Comparison of ENCODE assay signal across 7 cellular contexts in genomic region chr20:63697357-63697867, GRCh38. TPM values are rescaled to one million over a fixed set of nuclear protein-coding genes. Genes with fewer than 3 reads are reported as not detected.
DNase-seq lines count a peak whose midpoint lies in the region; ATAC-seq and TF ChIP-seq lines count a peak whose summit lies in the region.
"Had no signal": no experiment of that assay in that cellular context is flagged by ENCODE, and none has a peak within 500 bp of the region (broad histone marks: within the 10 kb centered on the region; RNA-seq: fewer than 3 reads in every experiment).

No MANE protein-coding gene starts in this region.

- H3K4me1 ChIP-seq in ES-I3 (ENCODE audit: insufficient read depth, low read length) (peaks cover 20% of the 10 kb centered on the region; the same call in 1 of the 2 replicates), adrenal gland (replicated peaks in 1 of 2) (peaks cover 27 to 38% of the 10 kb centered on the region in 2 donors)

- H3K27ac ChIP-seq in adrenal gland, result no peak overlapping the region

- no peak for TF ChIP-seq POLR2A in adrenal gland (IDR thresholded peaks at IDR 0.05)

- H3K27ac Mint-ChIP-seq in naive B cell, result peak overlapping the region in 1 of 6 donors; percentile 29

- H3K4me3 ChIP-seq in adrenal gland, result peak overlapping the region in 1 of 4 donors; percentile 38

- peaks cover 2% of the 10 kb centered on the region; the same call in 1 of the 2 replicates for H3K36me3 ChIP-seq in ES-I3 (ENCODE audit: insufficient read depth, low read length)
- peaks cover 0 to 8% of the 10 kb centered on the region in 2 donors for H3K36me3 ChIP-seq in adrenal gland (replicated peaks in 1 of 2)

- peak in 4 of 7 donors; percentile 25 to 38 (median 30) for DNase-seq in adrenal gland
- DNase-seq in naive B cell, result no peak
- no peak for DNase-seq in GF-D8 (lab: John Stamatoyannopoulos, UW)
- DNase-seq in NOMO-1 (lab: John Stamatoyannopoulos, UW; ENCODE audit: unreplicated experiment in 2 of 2), result no peak

- peak overlapping the region; percentile 65; the same call in 1 of the 2 replicates for H3K9ac ChIP-seq in ES-I3 (ENCODE audit: low read depth, low read length)

- no peaks in the 10 kb centered on the region for H3K9me3 ChIP-seq in ES-I3 (ENCODE audit: control insufficient read depth, insufficient read depth, low read length)
- H3K9me3 ChIP-seq in adrenal gland (replicated peaks in 1 of 3), result no peaks in the 10 kb centered on the region

- peaks cover 5 to 13% (median 6%) of the 10 kb centered on the region in 3 donors for H3K4me1 Mint-ChIP-seq in naive B cell

- H3K9me3 Mint-ChIP-seq in naive B cell, result no peaks in the 10 kb centered on the region

- peak overlapping the region in 5 of 8 donors; percentile 9 to 63 (median 53) for H3K4me3 Mint-ChIP-seq in naive B cell

- no peaks in the 10 kb centered on the region for H3K27me3 ChIP-seq in adrenal gland

- no peaks in the 10 kb centered on the region for H3K27me3 Mint-ChIP-seq in naive B cell

- no peak for ATAC-seq in naive B cell (ENCODE audit: low read depth in 2 of 2)
- ATAC-seq in HG02642 (IDR thresholded peaks at IDR 0.05; ENCODE audit: poor library complexity, unreplicated experiment), result no peak

- TF ChIP-seq CTCF in adrenal gland (IDR thresholded peaks at IDR 0.05), result no peak

- WGBS in adrenal gland, 4 donors, result 31 to 69% (median 36%) methylated on average over 2 to 7 of the region's 7 CpGs

- no peaks in the 10 kb centered on the region for H3K36me3 Mint-ChIP-seq in naive B cell

- intact Hi-C loops in adrenal gland (cut with DNase I), result no loop called here

RNA-seq across cellular contexts. Expression of gene TNFRSF6B, which starts 1.0 kb away (rescaled TPM):
- total RNA-seq in adrenal gland, result 1 to 10 TPM in 5 of 8 donors, under 1 TPM in 1, not detected in 2; 0.78 to 6.7 (median 2.6) TPM
- polyA plus RNA-seq in adrenal gland, result 10 to 100 TPM in 2 of 3 donors, not detected in 1; 36.1 to 43.3 TPM
- not detected for polyA plus RNA-seq in naive B cell (ENCODE audit: low read depth in 6 of 6)
- total RNA-seq: T-helper 2 cell treated with Interferon-gamma antibody and Interleukin-4, amounts not matched to agents 100 ng/mL and 5 ng/mL, for 36 hours had no signal

RNA-seq across cellular contexts. Expression of gene ARFRP1, which starts 10.4 kb away (rescaled TPM):
- 10 to 100 TPM; 31.7 to 63.8 (median 42.2) TPM for total RNA-seq in adrenal gland
- polyA plus RNA-seq in adrenal gland (10 to 100 TPM; 18.8 to 75.9 (median 52.2) TPM), naive B cell (ENCODE audit: low read depth in 6 of 6) (10 to 100 TPM; 35.6 to 62.9 (median 45.8) TPM)

RNA-seq across cellular contexts. Expression of gene ZGPAT, which starts 10.4 kb away (rescaled TPM):
- 10 to 100 TPM; 25.8 to 56.2 (median 35.3) TPM for total RNA-seq in adrenal gland
- polyA plus RNA-seq in adrenal gland, result 100 to 1,000 TPM in 1 of 3 donors, 10 to 100 TPM in 1, 1 to 10 TPM in 1; 4.4 to 120 (median 61.7) TPM
- polyA plus RNA-seq in naive B cell (ENCODE audit: low read depth in 6 of 6), result 10 to 100 TPM; 25.5 to 58.2 (median 28.1) TPM

RNA-seq across cellular contexts. Expression of gene LIME1, which starts 39.1 kb away (rescaled TPM):
- 10 to 100 TPM in 4 of 8 donors, 1 to 10 TPM in 4; 1.6 to 32.2 (median 8.4) TPM for total RNA-seq in adrenal gland
- polyA plus RNA-seq in adrenal gland, result 100 to 1,000 TPM in 1 of 3 donors, 10 to 100 TPM in 1, under 1 TPM in 1; 0.22 to 103 (median 45.0) TPM
- polyA plus RNA-seq in naive B cell (ENCODE audit: low read depth in 6 of 6), result 10 to 100 TPM in 1 of 6 donors, 1 to 10 TPM in 5; 4.9 to 19.0 (median 8.8) TPM

RNA-seq across cellular contexts. Expression of gene RTEL1, which starts 39.3 kb away (rescaled TPM):
- total RNA-seq in adrenal gland, result 100 to 1,000 TPM in 1 of 8 donors, 10 to 100 TPM in 7; 12.4 to 110 (median 32.1) TPM
- polyA plus RNA-seq in adrenal gland, result 100 to 1,000 TPM in 1 of 3 donors, 10 to 100 TPM in 1, 1 to 10 TPM in 1; 9.4 to 109 (median 70.8) TPM
- 1 to 10 TPM in 5 of 6 donors, not detected in 1; 1.5 to 6.5 (median 3.0) TPM for polyA plus RNA-seq in naive B cell (ENCODE audit: low read depth in 6 of 6)

Comparison
In these comparisons a context has a peak if more than half of its experiments do, and no peak if none do; other contexts are left out.
1. DNase-seq: peak in adrenal gland (4 of 7); none in naive B cell (single experiment), GF-D8 (single experiment) and NOMO-1 (0 of 2).